9 cellular contexts compared by ENCODE assay signal in genomic region chr9:127905788-127906191, GRCh38. TPM values are rescaled to one million over a fixed set of nuclear protein-coding genes. Genes with fewer than 3 reads are reported as not detected.
DNase-seq lines count a peak whose midpoint lies in the region; ATAC-seq and TF ChIP-seq lines count a peak whose summit lies in the region.
"Had no signal": no experiment of that assay in that cellular context is flagged by ENCODE, and none has a peak within 500 bp of the region (broad histone marks: within the 10 kb centered on the region; RNA-seq: fewer than 3 reads in every experiment).

No MANE protein-coding gene starts in this region.

- H3K9ac ChIP-seq in GM23248 = peak overlapping the region; percentile 49; the same call in 1 of the 2 replicates

- H3K9me2 ChIP-seq in GM23248 (ENCODE audit: insufficient read depth) = no peaks in the 10 kb centered on the region

- no peak for TF ChIP-seq POLR2A in esophagus muscularis mucosa (IDR thresholded peaks at IDR 0.05; ENCODE audit: low read depth)

- TF ChIP-seq CTCF in esophagus muscularis mucosa (IDR thresholded peaks at IDR 0.05) = no peak

- H4K20me1 ChIP-seq in GM23248 (ENCODE audit: insufficient read depth) = no peaks in the 10 kb centered on the region

- H3K4me3 ChIP-seq in GM23248 = no peak overlapping the region
- no peak overlapping the region for H3K4me3 ChIP-seq in esophagus muscularis mucosa
- H3K4me3 ChIP-seq: lung had no signal

- H3K36me3 ChIP-seq in GM23248 (ENCODE audit: low read depth) (no peaks in the 10 kb centered on the region; the same call in 1 of the 2 replicates), esophagus muscularis mucosa (peaks cover 0 to 31% (median 27%) of the 10 kb centered on the region in 4 donors)

- H3F3A ChIP-seq in GM23248 (ENCODE audit: insufficient read depth) = peaks cover 9% of the 10 kb centered on the region; the same call in 1 of the 2 replicates

- ATAC-seq in left lobe of liver = no peak
- ATAC-seq in HG02938 (IDR thresholded peaks at IDR 0.05; ENCODE audit: unreplicated experiment) = no peak

- H3K4me2 ChIP-seq in GM23248 (ENCODE audit: unreplicated experiment) = no peak overlapping the region

- DNase-seq in GM23248 (no peak), esophagus muscularis mucosa (ENCODE audit: extremely low spot score) (no peak), left lobe of liver (ENCODE audit: low spot score) (no peak), LoVo (ENCODE audit: low spot score) (no peak), NCI-H2107 (lab: John Stamatoyannopoulos, UW) (no peak)
- DNase-seq in activated CD8-positive, alpha-beta memory T cell treated with anti-CD3 and anti-CD28 coated beads, Interleukin-2, amount 50 U/mL, for 1 hour (ENCODE audit: extremely low read depth) = peak; percentile 33
- peak; percentile 47 to 53 for DNase-seq in stimulated activated CD8-positive, alpha-beta memory T cell treated with anti-CD3 and anti-CD28 coated beads, Interleukin-2, amount 100 ng/mL, for 1 hour (ENCODE audit: low read depth in 2 of 2)

- 68 to 72% methylated on average over 12 of the region's 12 CpGs for WGBS in GM23248 (ENCODE audit: low coverage in 1 of 2, low lambda C conversion rate in 2 of 2, missing lambda C conversion rate in 2 of 2), 2 experiments
- 85% methylated on average over 12 of the region's 12 CpGs for WGBS in esophagus muscularis mucosa

- peak overlapping the region; percentile 54; the same call in 1 of the 2 replicates for H3K27ac ChIP-seq in GM23248
- H3K27ac ChIP-seq in esophagus muscularis mucosa (replicated peaks in 1 of 4) = peak overlapping the region; percentile 51 to 71 (median 62)

- TF ChIP-seq EP300 in esophagus muscularis mucosa (IDR thresholded peaks at IDR 0.05) = no peak

- in situ Hi-C loops in GM23248 (cut with MboI) = no loop called here

- intact Hi-C loops in esophagus muscularis mucosa (cut with DNase I) = no loop called here

- H3K9me3 ChIP-seq in GM23248 (ENCODE audit: low read depth) (no peaks in the 10 kb centered on the region), esophagus muscularis mucosa (no peaks in the 10 kb centered on the region)

- H3K27me3 ChIP-seq in GM23248 (replicated peaks; ENCODE audit: insufficient read depth) (no peaks in the 10 kb centered on the region), esophagus muscularis mucosa (no peaks in the 10 kb centered on the region)

- 0 out of 2 replicates have a peak, but pooled peaks cover 1% of the 10 kb centered on the region for H3K79me2 ChIP-seq in GM23248 (ENCODE audit: insufficient read depth)

- H2AFZ ChIP-seq in GM23248 = no peak overlapping the region

- peaks cover 23% of the 10 kb centered on the region for H3K4me1 ChIP-seq in GM23248 (ENCODE audit: insufficient read depth)
- peaks cover 33 to 59% (median 50%) of the 10 kb centered on the region in 4 donors for H3K4me1 ChIP-seq in esophagus muscularis mucosa

RNA-seq across cellular contexts. Expression of gene ST6GALNAC6, which starts 6.4 kb away (rescaled TPM):
- 78.8 and 88.0 TPM in 2 replicates for total RNA-seq in GM23248 (2014; rRNA removed; shearing (Covaris generic))
- polyA plus RNA-seq in GM23248 (2016; fragmentation: Nextera tagmentation; extraction: Ambion mirVana) = 81.1 and 82.0 TPM in 2 replicates
- 100 to 1,000 TPM in 3 of 4 donors, 10 to 100 TPM in 1; 95.9 to 169 (median 125) TPM for total RNA-seq in esophagus muscularis mucosa
- total RNA-seq in left lobe of liver = 35.2 TPM

RNA-seq across cellular contexts. Expression of gene ST6GALNAC4, which starts 11.1 kb away (rescaled TPM):
- 45.5 and 61.0 TPM in 2 replicates for total RNA-seq in GM23248 (2014; rRNA removed; shearing (Covaris generic))
- polyA plus RNA-seq in GM23248 (2016; fragmentation: Nextera tagmentation; extraction: Ambion mirVana) = 33.7 and 40.1 TPM in 2 replicates
- 10 to 100 TPM; 20.3 to 44.8 (median 35.9) TPM for total RNA-seq in esophagus muscularis mucosa
- total RNA-seq in left lobe of liver = 5.9 TPM

RNA-seq across cellular contexts. Expression of gene PIP5KL1, which starts 24.8 kb away (rescaled TPM):
- total RNA-seq in GM23248 (2014; rRNA removed; shearing (Covaris generic)) = 5.5 and 16.6 TPM in 2 replicates
- polyA plus RNA-seq in GM23248 (2016; fragmentation: Nextera tagmentation; extraction: Ambion mirVana) = 8.8 and 9.4 TPM in 2 replicates
- total RNA-seq in esophagus muscularis mucosa = 1 to 10 TPM; 1.3 to 2.8 (median 2.2) TPM
- 0.40 TPM for total RNA-seq in left lobe of liver

RNA-seq across cellular contexts. Expression of gene AK1, which starts 28.3 kb away (rescaled TPM):
- total RNA-seq in GM23248 (2014; rRNA removed; shearing (Covaris generic)) = 51.8 and 52.9 TPM in 2 replicates
- 157 and 159 TPM in 2 replicates for polyA plus RNA-seq in GM23248 (2016; fragmentation: Nextera tagmentation; extraction: Ambion mirVana)
- total RNA-seq in esophagus muscularis mucosa (10 to 100 TPM; 37.4 to 75.0 (median 56.0) TPM), left lobe of liver (42.6 TPM)

RNA-seq across cellular contexts. Expression of gene DPM2, which starts 31.9 kb away (rescaled TPM):
- total RNA-seq in GM23248 (2014; rRNA removed; shearing (Covaris generic)) = 27.0 and 33.3 TPM in 2 replicates
- 62.8 and 66.5 TPM in 2 replicates for polyA plus RNA-seq in GM23248 (2016; fragmentation: Nextera tagmentation; extraction: Ambion mirVana)
- 10 to 100 TPM in 1 of 4 donors, 1 to 10 TPM in 3; 6.6 to 13.3 (median 8.5) TPM for total RNA-seq in esophagus muscularis mucosa
- 12.4 TPM for total RNA-seq in left lobe of liver

Comparison
In these comparisons a context has a peak if more than half of its experiments do, and no peak if none do; other contexts are left out.
1. DNase-seq: peak in activated CD8-positive, alpha-beta memory T cell treated with anti-CD3 and anti-CD28 coated beads, Interleukin-2, amount 50 U/mL, for 1 hour (single experiment) and stimulated activated CD8-positive, alpha-beta memory T cell treated with anti-CD3 and anti-CD28 coated beads, Interleukin-2, amount 100 ng/mL, for 1 hour (2 of 2); none in GM23248 (single experiment), esophagus muscularis mucosa (single experiment), left lobe of liver (single experiment), LoVo (single experiment) and NCI-H2107 (single experiment).